11 cellular contexts compared by ENCODE assay signal in genomic region chr9:14346301-14346721, GRCh38. TPM values are rescaled to one million over a fixed set of nuclear protein-coding genes. Genes with fewer than 3 reads are reported as not detected.
DNase-seq lines count a peak whose midpoint lies in the region; ATAC-seq and TF ChIP-seq lines count a peak whose summit lies in the region.
"Had no signal": no experiment of that assay in that cellular context is flagged by ENCODE, and none has a peak within 500 bp of the region (broad histone marks: within the 10 kb centered on the region; RNA-seq: fewer than 3 reads in every experiment).

No MANE protein-coding gene starts in this region.

- ATAC-seq in activated CD8-positive, alpha-beta T cell treated with anti-CD3 and anti-CD28 coated beads, Interleukin-2, amount 10 ng/mL, durations not matched to agents 7 days and 5 days, result no peak

- H3K27me3 ChIP-seq in cardiac muscle cell (peaks cover 100% of the 10 kb centered on the region), tibial nerve (peaks cover 0 to 61% of the 10 kb centered on the region in 2 donors)

- CTCF ChIA-PET in activated CD8-positive, alpha-beta T cell treated with anti-CD3 and anti-CD28 coated beads, Interleukin-2, amount 10 ng/mL, durations not matched to agents 7 days and 5 days (lab: Charles Lee), result no interaction called here

- H3K4me1 Mint-ChIP-seq in nephron progenitor cell, result peaks cover 30% of the 10 kb centered on the region
- peaks cover 4% of the 10 kb centered on the region for H3K4me1 Mint-ChIP-seq in activated CD8-positive, alpha-beta T cell treated with anti-CD3 and anti-CD28 coated beads, Interleukin-2, amount 10 ng/mL, durations not matched to agents 7 days and 5 days (ENCODE audit: low read depth)
- H3K4me1 Mint-ChIP-seq: activated CD4-positive, alpha-beta memory T cell treated with anti-CD3 and anti-CD28 coated beads, Interleukin-2, amount 10 ng/mL, durations not matched to agents 7 days and 5 days had no signal

- no peak for TF ChIP-seq POLR2A in tibial nerve (IDR thresholded peaks at IDR 0.05)

- H3K4me3 ChIP-seq in cardiac muscle cell, result peak overlapping the region; percentile 37
- H3K4me3 ChIP-seq in tibial nerve, result peak overlapping the region in 3 of 4 donors; percentile 40 to 61 (median 53)

- H3K36me3 ChIP-seq in cardiac muscle cell, result no peaks in the 10 kb centered on the region
- H3K36me3 ChIP-seq in tibial nerve, result no peaks in the 10 kb centered on the region

- no peaks in the 10 kb centered on the region for H3K36me3 Mint-ChIP-seq in nephron progenitor cell (ENCODE audit: low read depth)
- peaks cover 8% of the 10 kb centered on the region for H3K36me3 Mint-ChIP-seq in activated CD8-positive, alpha-beta T cell treated with anti-CD3 and anti-CD28 coated beads, Interleukin-2, amount 10 ng/mL, durations not matched to agents 7 days and 5 days (ENCODE audit: low read depth)

- no peaks in the 10 kb centered on the region for H3K27me3 Mint-ChIP-seq in nephron progenitor cell (ENCODE audit: low read depth, poor library complexity)
- H3K27me3 Mint-ChIP-seq in activated CD8-positive, alpha-beta T cell treated with anti-CD3 and anti-CD28 coated beads, Interleukin-2, amount 10 ng/mL, durations not matched to agents 7 days and 5 days (ENCODE audit: low read depth), result peaks cover 50% of the 10 kb centered on the region

- H3K9me3 ChIP-seq in cardiac muscle cell (ENCODE audit: low read depth), result no peaks in the 10 kb centered on the region
- no peaks in the 10 kb centered on the region for H3K9me3 ChIP-seq in tibial nerve

- peak; percentile 76 for DNase-seq in NCI-H1092 (lab: John Stamatoyannopoulos, UW)
- DNase-seq in NCI-H1092 treated with DMSO at 0.1 percent for 48 hours (lab: John Stamatoyannopoulos, UW), result no peak
- DNase-seq in cardiac muscle cell (ENCODE audit: low read depth in 1 of 2, low spot score in 1 of 2), result peak in 1 of 2 donors; percentile 56
- DNase-seq in nephron progenitor cell, result peak; percentile 48
- no peak for DNase-seq in tibial nerve (ENCODE audit: low spot score in 2 of 2)
- no peak for DNase-seq in activated CD8-positive, alpha-beta T cell treated with anti-CD3 and anti-CD28 coated beads, Interleukin-2, amount 10 ng/mL, durations not matched to agents 7 days and 5 days
- DNase-seq in middle frontal gyrus (ENCODE audit: extremely low spot score, low spot score), result no peak
- no peak for DNase-seq in OCI-M1 (lab: John Stamatoyannopoulos, UW)
- DNase-seq: 8988T; activated CD4-positive, alpha-beta memory T cell treated with anti-CD3 and anti-CD28 coated beads, Interleukin-2, amount 10 ng/mL, durations not matched to agents 7 days and 5 days; NCI-H510A treated with DMSO at 0.1 percent for 48 hours had no signal

- H3K27ac Mint-ChIP-seq in nephron progenitor cell, result no peak overlapping the region
- no peak overlapping the region for H3K27ac Mint-ChIP-seq in activated CD8-positive, alpha-beta T cell treated with anti-CD3 and anti-CD28 coated beads, Interleukin-2, amount 10 ng/mL, durations not matched to agents 7 days and 5 days
- H3K27ac Mint-ChIP-seq: activated CD4-positive, alpha-beta memory T cell treated with anti-CD3 and anti-CD28 coated beads, Interleukin-2, amount 10 ng/mL, durations not matched to agents 7 days and 5 days had no signal

- peak in 1 of 2 donors; percentile 30 for TF ChIP-seq EP300 in tibial nerve (IDR thresholded peaks at IDR 0.05)

- 55 to 57% methylated on average over 17 to 28 of the region's 28 CpGs for WGBS in tibial nerve, 2 donors

- no peak overlapping the region for H3K4me3 Mint-ChIP-seq in nephron progenitor cell
- no peak overlapping the region for H3K4me3 Mint-ChIP-seq in activated CD8-positive, alpha-beta T cell treated with anti-CD3 and anti-CD28 coated beads, Interleukin-2, amount 10 ng/mL, durations not matched to agents 7 days and 5 days
- H3K4me3 Mint-ChIP-seq: activated CD4-positive, alpha-beta memory T cell treated with anti-CD3 and anti-CD28 coated beads, Interleukin-2, amount 10 ng/mL, durations not matched to agents 7 days and 5 days had no signal

- H3K27ac ChIP-seq in cardiac muscle cell (no peak overlapping the region), tibial nerve (peak overlapping the region in 2 of 4 donors; percentile 73 to 83)

- H3K4me1 ChIP-seq in cardiac muscle cell (ENCODE audit: low read depth) (peaks cover 23% of the 10 kb centered on the region), tibial nerve (peaks cover 0 to 72% (median 18%) of the 10 kb centered on the region in 4 donors)

- POLR2A ChIA-PET in activated CD8-positive, alpha-beta T cell treated with anti-CD3 and anti-CD28 coated beads, Interleukin-2, amount 10 ng/mL, durations not matched to agents 7 days and 5 days (lab: Charles Lee), result no interaction called here

- no peak for TF ChIP-seq CTCF in cardiac muscle cell (IDR thresholded peaks at IDR 0.05; ENCODE audit: low read depth, low read length)
- TF ChIP-seq CTCF in nephron progenitor cell (IDR thresholded peaks at IDR 0.05), result no peak
- no peak for TF ChIP-seq CTCF in tibial nerve (IDR thresholded peaks at IDR 0.05)

- H3K9me3 Mint-ChIP-seq in nephron progenitor cell, result no peaks in the 10 kb centered on the region
- no peaks in the 10 kb centered on the region for H3K9me3 Mint-ChIP-seq in activated CD8-positive, alpha-beta T cell treated with anti-CD3 and anti-CD28 coated beads, Interleukin-2, amount 10 ng/mL, durations not matched to agents 7 days and 5 days (ENCODE audit: insufficient read depth)
- H3K9me3 Mint-ChIP-seq: activated CD4-positive, alpha-beta memory T cell treated with anti-CD3 and anti-CD28 coated beads, Interleukin-2, amount 10 ng/mL, durations not matched to agents 7 days and 5 days had no signal

RNA-seq across cellular contexts. Expression of gene NFIB, which starts 32.4 kb away (rescaled TPM):
- total RNA-seq in cardiac muscle cell (10.4 and 13.9 TPM in 2 replicates), tibial nerve (100 to 1,000 TPM in 1 of 4 donors, 10 to 100 TPM in 3; 52.1 to 125 (median 78.1) TPM)
- polyA plus RNA-seq in cardiac muscle cell, result 5.7 and 7.8 TPM in 2 replicates
- not detected for total RNA-seq in activated CD8-positive, alpha-beta T cell treated with anti-CD3 and anti-CD28 coated beads, Interleukin-2, amount 10 ng/mL, durations not matched to agents 7 days and 5 days
- total RNA-seq: activated CD4-positive, alpha-beta memory T cell treated with anti-CD3 and anti-CD28 coated beads, Interleukin-2, amount 10 ng/mL, durations not matched to agents 7 days and 5 days had no signal

Comparison
In these comparisons a context has a peak if more than half of its experiments do, and no peak if none do; other contexts are left out.
1. DNase-seq: peak in NCI-H1092 (single experiment) and nephron progenitor cell (single experiment); none in NCI-H1092 treated with DMSO at 0.1 percent for 48 hours (single experiment), tibial nerve (0 of 2), activated CD8-positive, alpha-beta T cell treated with anti-CD3 and anti-CD28 coated beads, Interleukin-2, amount 10 ng/mL, durations not matched to agents 7 days and 5 days (single experiment), middle frontal gyrus (single experiment) and OCI-M1 (single experiment).
2. RNA of gene NFIB, which starts 32.4 kb away (total RNA-seq): 52.1 to 125 TPM in tibial nerve and 10.4 to 13.9 TPM in cardiac muscle cell; not detected in activated CD8-positive, alpha-beta T cell treated with anti-CD3 and anti-CD28 coated beads, Interleukin-2, amount 10 ng/mL, durations not matched to agents 7 days and 5 days; every median in the first group is over 10 times any median in the second.